11 cellular contexts compared by ENCODE assay signal in the genomic region with DNA sequence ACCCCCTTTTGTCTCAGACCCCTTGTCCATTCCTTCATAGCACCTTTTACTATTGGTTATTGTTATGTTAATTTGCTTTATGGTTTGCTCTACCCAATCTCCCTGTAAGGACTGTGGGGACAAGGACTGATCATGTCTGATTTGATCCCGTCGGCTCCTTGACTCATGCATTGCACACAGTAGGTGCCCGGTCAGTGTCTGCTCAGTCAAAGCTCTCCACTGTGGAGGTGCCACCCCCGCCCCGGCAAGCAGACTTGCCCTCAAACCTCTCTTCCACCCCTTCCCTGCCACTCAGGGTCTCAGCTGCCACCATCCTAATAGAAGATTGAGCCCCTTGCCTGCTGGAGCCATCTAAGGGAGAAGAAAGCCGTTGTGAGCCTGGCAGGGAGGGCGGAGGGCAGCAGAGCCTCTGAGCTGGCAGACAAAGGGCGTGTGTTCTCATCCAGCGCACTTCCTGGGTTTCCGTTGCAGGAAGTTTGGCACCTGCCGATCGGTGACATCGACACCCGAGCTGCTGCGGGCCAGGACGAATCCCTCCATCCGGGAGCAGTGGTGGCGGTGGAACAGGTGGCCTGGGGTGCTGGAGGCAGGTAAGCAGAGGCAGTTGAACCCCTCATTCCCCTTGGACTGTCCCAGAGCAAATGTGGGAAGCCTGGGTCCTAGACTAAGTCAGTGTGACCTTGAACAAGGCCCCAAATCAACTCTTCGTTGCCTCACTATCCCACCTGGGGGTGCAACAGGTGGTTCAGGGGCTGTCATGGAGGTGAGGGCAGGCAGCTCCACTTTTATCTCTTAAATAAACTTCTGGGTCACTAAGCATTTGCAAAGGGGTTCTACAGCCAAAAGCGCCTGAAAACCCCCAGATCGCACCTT. TPM values are rescaled to one million over a fixed set of nuclear protein-coding genes. Genes with fewer than 3 reads are reported as not detected.
DNase-seq lines count a peak whose midpoint lies in the region; ATAC-seq and TF ChIP-seq lines count a peak whose summit lies in the region.
"Had no signal": no experiment of that assay in that cellular context is flagged by ENCODE, and none has a peak within 500 bp of the region (broad histone marks: within the 10 kb centered on the region; RNA-seq: fewer than 3 reads in every experiment).

No MANE protein-coding gene starts in this region.

- no peaks in the 10 kb centered on the region for H4K20me1 ChIP-seq in Loucy (ENCODE audit: insufficient read depth, low read length, poor library complexity, severe bottlenecking)
- H4K20me1 ChIP-seq in MM.1S (ENCODE audit: insufficient read depth, low read length) = no peaks in the 10 kb centered on the region

- H3K79me2 ChIP-seq in Loucy (ENCODE audit: insufficient read depth, low read length) (no peaks in the 10 kb centered on the region), MM.1S (ENCODE audit: low read length) (no peaks in the 10 kb centered on the region)

- no peak overlapping the region for H3K4me3 ChIP-seq in Loucy (ENCODE audit: low read length, poor library complexity, severe bottlenecking)
- no peak overlapping the region for H3K4me3 ChIP-seq in MM.1S (ENCODE audit: low read length)
- H3K4me3 ChIP-seq: heart right ventricle, SJSA1 had no signal

- H3F3A ChIP-seq in Loucy (ENCODE audit: low read depth) (no peaks in the 10 kb centered on the region), MM.1S (ENCODE audit: insufficient read depth, low read length) (no peaks in the 10 kb centered on the region)

- peaks cover 14% of the 10 kb centered on the region for H3K4me1 Mint-ChIP-seq in T-helper 17 cell

- no peak for TF ChIP-seq POLR2A in GM18505 (IDR thresholded peaks at IDR 0.05; ENCODE audit: borderline replicate concordance, extremely low read depth, insufficient read depth, insufficient read length)

- H3K27ac ChIP-seq in 22Rv1 = peak overlapping the region; percentile 74
- no peak overlapping the region for H3K27ac ChIP-seq in MM.1S (ENCODE audit: low read length)
- H3K27ac ChIP-seq: SJSA1 had no signal

- no peaks in the 10 kb centered on the region for H3K4me1 ChIP-seq in Loucy (ENCODE audit: insufficient read depth, low read length, poor library complexity, severe bottlenecking)
- H3K4me1 ChIP-seq in MM.1S (ENCODE audit: low read length) = no peaks in the 10 kb centered on the region

- no peaks in the 10 kb centered on the region for H3K9me2 ChIP-seq in Loucy (replicated peaks; ENCODE audit: low read depth, low read length)
- H3K9me2 ChIP-seq in MM.1S (replicated peaks; ENCODE audit: insufficient read depth, low read length) = no peaks in the 10 kb centered on the region

- H3K27me3 ChIP-seq in Loucy (ENCODE audit: insufficient read depth, low read length, poor library complexity, severe bottlenecking) (no peaks in the 10 kb centered on the region), MM.1S (replicated peaks; ENCODE audit: insufficient read depth, low read length) (peaks cover 54% of the 10 kb centered on the region)
- H3K27me3 ChIP-seq: SJSA1 had no signal

- H3K9ac ChIP-seq in Loucy (ENCODE audit: low read depth, low read length, poor library complexity, severe bottlenecking) (no peak overlapping the region), MM.1S (ENCODE audit: low read length) (no peak overlapping the region)

- no peaks in the 10 kb centered on the region for H3K36me3 Mint-ChIP-seq in T-helper 17 cell (ENCODE audit: low read depth)
- H3K36me3 Mint-ChIP-seq: activated naive CD8-positive, alpha-beta T cell had no signal

- ATAC-seq in T-helper 17 cell = peak; percentile 45
- no peak for ATAC-seq in GM18505 (IDR thresholded peaks at IDR 0.05; ENCODE audit: unreplicated experiment)
- ATAC-seq: heart right ventricle had no signal

- H2AFZ ChIP-seq in Loucy (ENCODE audit: low read length) (peak overlapping the region; percentile 65; the same call in 1 of the 2 replicates), MM.1S (ENCODE audit: low read length) (no peak overlapping the region)

- peaks cover 44% of the 10 kb centered on the region for H3K27me3 Mint-ChIP-seq in T-helper 17 cell

- no peak overlapping the region for H3K4me2 ChIP-seq in Loucy (ENCODE audit: low read depth, low read length, poor library complexity, severe bottlenecking)
- no peak overlapping the region for H3K4me2 ChIP-seq in MM.1S (ENCODE audit: low read depth, low read length)

- no peak for DNase-seq in T-helper 17 cell
- peak; percentile 56 for DNase-seq in left kidney (ENCODE audit: low read depth, low spot score)
- DNase-seq in OCI-M2 (lab: John Stamatoyannopoulos, UW; ENCODE audit: unreplicated experiment) = no peak
- no peak for DNase-seq in effector CD4-positive, alpha-beta T cell
- no peak for DNase-seq in MM.1S
- DNase-seq: heart right ventricle had no signal

- TF ChIP-seq CTCF in 22Rv1 (IDR thresholded peaks at IDR 0.05) (0 out of 2 replicates have a peak, but pooled peaks have one; percentile 2), Loucy (conservative IDR thresholded peaks at IDR 0.05; ENCODE audit: low read length) (no peak), MM.1S (IDR thresholded peaks at IDR 0.05; ENCODE audit: low read length) (no peak)

- H3K27ac Mint-ChIP-seq in T-helper 17 cell = peak overlapping the region; percentile 34
- H3K27ac Mint-ChIP-seq: activated naive CD8-positive, alpha-beta T cell had no signal

- H3K36me3 ChIP-seq in Loucy (ENCODE audit: insufficient read depth, low read length) = no peaks in the 10 kb centered on the region
- H3K36me3 ChIP-seq in MM.1S (replicated peaks; ENCODE audit: insufficient read depth, low read length) = no peaks in the 10 kb centered on the region
- H3K36me3 ChIP-seq: heart right ventricle had no signal

- H3K9me3 ChIP-seq in Loucy (ENCODE audit: insufficient read depth, low read depth, low read length) = no peaks in the 10 kb centered on the region
- H3K9me3 ChIP-seq in T-helper 17 cell (ENCODE audit: control insufficient read depth, low read length, poor library complexity, severe bottlenecking) = no peaks in the 10 kb centered on the region
- H3K9me3 ChIP-seq in MM.1S (replicated peaks; ENCODE audit: insufficient read depth, low read length) = no peaks in the 10 kb centered on the region
- H3K9me3 ChIP-seq: heart right ventricle, SJSA1 had no signal

- H3K4me3 Mint-ChIP-seq in T-helper 17 cell = peak overlapping the region; percentile 69

RNA-seq across cellular contexts. Expression of a gene that starts 2.2 kb away (rescaled TPM):
- under 1 TPM in 1 of 2 donors, not detected in 1; 0.21 TPM for total RNA-seq in T-helper 17 cell

RNA-seq across cellular contexts. Expression of a gene that starts 14.1 kb away (rescaled TPM):
- not detected for total RNA-seq in T-helper 17 cell
- total RNA-seq: heart right ventricle, SJSA1 had no signal

RNA-seq across cellular contexts. Expression of a gene that starts 20.3 kb away (rescaled TPM):
- total RNA-seq in T-helper 17 cell = 1 to 10 TPM; 1.5 to 1.9 TPM

RNA-seq across cellular contexts. Expression of a gene that starts 51.1 kb away (rescaled TPM):
- total RNA-seq in T-helper 17 cell = under 1 TPM; 0.65 to 0.81 TPM
